ENCODE assay signal across 25 cellular contexts in genomic region chr22:30188911-30189310, GRCh38. TPM values are rescaled to one million over a fixed set of nuclear protein-coding genes. Genes with fewer than 3 reads are reported as not detected.
A peak's percentile ranks its signal among the peaks of the same experiment; 100 is the strongest.
DNase-seq lines count a peak whose midpoint lies in the region; ATAC-seq lines count a peak whose summit lies in the region.
"Had no signal": no experiment of that assay in that cellular context is flagged by ENCODE, and none has a peak within 500 bp of the region (broad histone marks: within the 10 kb centered on the region; RNA-seq: fewer than 3 reads in every experiment).

No MANE protein-coding gene starts in this region.

- WGBS in mesenchymal stem cell, result 80% methylated on average over 2 of the region's 2 CpGs

- H3K4me2 ChIP-seq in mesenchymal stem cell (ENCODE audit: low read length, poor library complexity, severe bottlenecking), result no peak overlapping the region
- H3K4me2 ChIP-seq: BLaER1 had no signal

- no peak overlapping the region for H2BK120ac ChIP-seq in mesenchymal stem cell (ENCODE audit: low read depth, low read length)

- no peak overlapping the region for H3K14ac ChIP-seq in mesenchymal stem cell (ENCODE audit: low read length in 2 of 2)

- no peak overlapping the region for H3K4me3 ChIP-seq in mesenchymal stem cell (ENCODE audit: insufficient read depth in 1 of 2, low read depth in 1 of 2, low read length in 2 of 2)
- H3K4me3 ChIP-seq: adrenal gland, BLaER1, lower lobe of right lung, MG63, pancreas, suprapubic skin had no signal

- H2AFZ ChIP-seq in mesenchymal stem cell (ENCODE audit: low read depth, low read length), result no peak overlapping the region

- H3K4me1 Mint-ChIP-seq in activated naive CD4-positive, alpha-beta T cell treated with anti-CD3 and anti-CD28 coated beads for 36 hours (ENCODE audit: low read depth), result peaks cover 84% of the 10 kb centered on the region
- H3K4me1 Mint-ChIP-seq in activated T-helper 2 cell treated with anti-CD3 and anti-CD28 coated beads, Interferon-gamma antibody, Interleukin-2, Interleukin-4, amounts not matched to agents 10 μg/mL and 5 μg/mL and 100 μg/mL, durations not matched to agents 14 hours and 24 hours and 36 hours (ENCODE audit: low read depth), result peaks cover 86% of the 10 kb centered on the region

- no peak overlapping the region for H2AK5ac ChIP-seq in mesenchymal stem cell (ENCODE audit: low read length, severe bottlenecking)

- no peaks in the 10 kb centered on the region for H3K36me3 ChIP-seq in mesenchymal stem cell (ENCODE audit: control insufficient read depth in 1 of 2, insufficient read depth in 2 of 2, low read depth in 1 of 2, low read length in 2 of 2)
- H3K36me3 ChIP-seq: adrenal gland, BLaER1, lower lobe of right lung, MG63, pancreas, suprapubic skin had no signal

- intact Hi-C loops in activated naive CD4-positive, alpha-beta T cell treated with anti-CD3 and anti-CD28 coated beads for 36 hours (cut with micrococcal nuclease), result loop anchor here (5.0 kb wide), 1 partner anchor 123 kb away; no protein-coding TSS in a partner anchor
- intact Hi-C loops in activated T-helper 2 cell treated with anti-CD3 and anti-CD28 coated beads, Interferon-gamma antibody, Interleukin-2, Interleukin-4, amounts not matched to agents 10 μg/mL and 5 μg/mL and 100 μg/mL, durations not matched to agents 14 hours and 24 hours and 36 hours (cut with micrococcal nuclease), result no loop called here
- intact Hi-C loops in cardiac septum (cut with DNase I), result no loop called here

- H2BK15ac ChIP-seq in mesenchymal stem cell (ENCODE audit: low read depth, poor library complexity, severe bottlenecking), result no peak overlapping the region

- no peak overlapping the region for H3K27ac ChIP-seq in mesenchymal stem cell (ENCODE audit: low read length, poor library complexity, severe bottlenecking)
- H3K27ac ChIP-seq: adrenal gland, BLaER1, lower lobe of right lung, suprapubic skin had no signal

- no peak for DNase-seq in activated naive CD4-positive, alpha-beta T cell treated with anti-CD3 and anti-CD28 coated beads for 36 hours
- DNase-seq in activated naive CD4-positive, alpha-beta T cell (lab: John Stamatoyannopoulos, UW), result no peak
- peak; percentile 32 for DNase-seq in M059J (ENCODE audit: low read depth)
- DNase-seq in activated T-helper 2 cell treated with anti-CD3 and anti-CD28 coated beads, Interferon-gamma antibody, Interleukin-2, Interleukin-4, amounts not matched to agents 10 μg/mL and 5 μg/mL and 100 μg/mL, durations not matched to agents 14 hours and 24 hours and 36 hours (ENCODE audit: low spot score), result no peak
- peak; percentile 44 for DNase-seq in mesenchymal stem cell
- DNase-seq in left lobe of liver (ENCODE audit: low spot score), result no peak
- no peak for DNase-seq in stimulated activated CD8-positive, alpha-beta memory T cell treated with anti-CD3 and anti-CD28 coated beads, Interleukin-4, amount 100 ng/mL, for 48 hours
- no peak for DNase-seq in cardiac septum (ENCODE audit: low spot score)
- DNase-seq: adrenal gland; DMS79; effector CD8-positive, alpha-beta T cell; head of caudate nucleus; lower lobe of right lung; MG63; NCI-H1105 treated with DMSO at 0.1 percent for 48 hours; NCI-H2029 treated with DMSO at 0.1 percent for 48 hours; NCI-H526; pancreas; SIG-M5; stimulated activated CD4-positive, alpha-beta T cell treated with anti-CD3 and anti-CD28 coated beads, Interleukin-4, amount 100 ng/mL, for 1 hour had no signal

- H4K91ac ChIP-seq in mesenchymal stem cell (ENCODE audit: low read length), result no peak overlapping the region

- ATAC-seq in left lobe of liver, result no peak
- ATAC-seq: activated CD4-positive, CD25-positive, alpha-beta regulatory T cell treated with anti-CD3 and anti-CD28 coated beads, Interleukin-2, amount 50 U/mL, for 24 hours; lower lobe of right lung; natural killer cell treated with Interleukin-12 subunit alpha and Interleukin-12 subunit beta and Interleukin-15 and Interleukin-18, amount 100 ng/mL, for 72 hours; stimulated activated effector memory CD8-positive, alpha-beta T cell treated with anti-CD3 and anti-CD28 coated beads, Interleukin-12 subunit alpha, Interleukin-12 subunit beta, amount 100 ng/mL, for 72 hours had no signal

- H2BK5ac ChIP-seq in mesenchymal stem cell (ENCODE audit: low read depth, low read length, poor library complexity, severe bottlenecking), result no peak overlapping the region

- no peak overlapping the region for H3K23ac ChIP-seq in mesenchymal stem cell (ENCODE audit: low read length in 2 of 2)

- CTCF ChIA-PET in activated naive CD4-positive, alpha-beta T cell treated with anti-CD3 and anti-CD28 coated beads for 36 hours (lab: Charles Lee), result interaction anchor here (1.0 to 2.1 kb wide), 5 partner anchors 10 to 84 kb away, joined by 3 to 9 read pairs (median 4); no protein-coding TSS in a partner anchor

- H3K27me3 ChIP-seq in mesenchymal stem cell (ENCODE audit: control insufficient read depth in 1 of 2, insufficient read depth in 1 of 2, low read length in 2 of 2), result no peaks in the 10 kb centered on the region
- H3K27me3 ChIP-seq: adrenal gland, BLaER1, MG63, pancreas, suprapubic skin had no signal

- H3K9ac ChIP-seq in mesenchymal stem cell (ENCODE audit: low read length), result no peak overlapping the region
- H3K9ac ChIP-seq: BLaER1 had no signal

- H3K27me3 Mint-ChIP-seq in activated naive CD4-positive, alpha-beta T cell treated with anti-CD3 and anti-CD28 coated beads for 36 hours (ENCODE audit: low read depth), result no peaks in the 10 kb centered on the region
- H3K27me3 Mint-ChIP-seq in activated T-helper 2 cell treated with anti-CD3 and anti-CD28 coated beads, Interferon-gamma antibody, Interleukin-2, Interleukin-4, amounts not matched to agents 10 μg/mL and 5 μg/mL and 100 μg/mL, durations not matched to agents 14 hours and 24 hours and 36 hours (ENCODE audit: low read depth), result no peaks in the 10 kb centered on the region

- no peak overlapping the region for H3K4ac ChIP-seq in mesenchymal stem cell (ENCODE audit: low read depth in 1 of 2, low read length in 2 of 2)

- H3K9me3 ChIP-seq in mesenchymal stem cell (ENCODE audit: control insufficient read depth, low read length), result no peaks in the 10 kb centered on the region
- H3K9me3 ChIP-seq: adrenal gland, BLaER1, lower lobe of right lung, MG63, pancreas, suprapubic skin had no signal

- H4K8ac ChIP-seq in mesenchymal stem cell (ENCODE audit: low read length), result no peak overlapping the region

- H2BK12ac ChIP-seq in mesenchymal stem cell (ENCODE audit: low read length in 2 of 2), result no peak overlapping the region

- H3K9me3 Mint-ChIP-seq in activated naive CD4-positive, alpha-beta T cell treated with anti-CD3 and anti-CD28 coated beads for 36 hours, result no peaks in the 10 kb centered on the region
- H3K9me3 Mint-ChIP-seq in activated T-helper 2 cell treated with anti-CD3 and anti-CD28 coated beads, Interferon-gamma antibody, Interleukin-2, Interleukin-4, amounts not matched to agents 10 μg/mL and 5 μg/mL and 100 μg/mL, durations not matched to agents 14 hours and 24 hours and 36 hours, result peaks cover 11% of the 10 kb centered on the region
- H3K9me3 Mint-ChIP-seq: natural killer cell treated with Interleukin-12 subunit alpha and Interleukin-12 subunit beta and Interleukin-15 and Interleukin-18, amount 100 ng/mL, for 72 hours; stimulated activated effector memory CD8-positive, alpha-beta T cell treated with anti-CD3 and anti-CD28 coated beads, Interleukin-12 subunit alpha, Interleukin-12 subunit beta, amount 100 ng/mL, for 72 hours had no signal

- H3K4me3 Mint-ChIP-seq in activated naive CD4-positive, alpha-beta T cell treated with anti-CD3 and anti-CD28 coated beads for 36 hours, result no peak overlapping the region
- H3K4me3 Mint-ChIP-seq in activated T-helper 2 cell treated with anti-CD3 and anti-CD28 coated beads, Interferon-gamma antibody, Interleukin-2, Interleukin-4, amounts not matched to agents 10 μg/mL and 5 μg/mL and 100 μg/mL, durations not matched to agents 14 hours and 24 hours and 36 hours (ENCODE audit: low read depth), result no peak overlapping the region
- H3K4me3 Mint-ChIP-seq: natural killer cell treated with Interleukin-12 subunit alpha and Interleukin-12 subunit beta and Interleukin-15 and Interleukin-18, amount 100 ng/mL, for 72 hours; stimulated activated effector memory CD8-positive, alpha-beta T cell treated with anti-CD3 and anti-CD28 coated beads, Interleukin-12 subunit alpha, Interleukin-12 subunit beta, amount 100 ng/mL, for 72 hours had no signal

- H3K4me1 ChIP-seq in mesenchymal stem cell (ENCODE audit: control insufficient read depth, insufficient read depth, low read depth, low read length), result peaks cover 5% of the 10 kb centered on the region
- H3K4me1 ChIP-seq: adrenal gland, suprapubic skin had no signal

- H3K27ac Mint-ChIP-seq in activated naive CD4-positive, alpha-beta T cell treated with anti-CD3 and anti-CD28 coated beads for 36 hours, result peak overlapping the region; percentile 57
- peak overlapping the region; percentile 79 for H3K27ac Mint-ChIP-seq in activated T-helper 2 cell treated with anti-CD3 and anti-CD28 coated beads, Interferon-gamma antibody, Interleukin-2, Interleukin-4, amounts not matched to agents 10 μg/mL and 5 μg/mL and 100 μg/mL, durations not matched to agents 14 hours and 24 hours and 36 hours
- H3K27ac Mint-ChIP-seq: natural killer cell treated with Interleukin-12 subunit alpha and Interleukin-12 subunit beta and Interleukin-15 and Interleukin-18, amount 100 ng/mL, for 72 hours; stimulated activated effector memory CD8-positive, alpha-beta T cell treated with anti-CD3 and anti-CD28 coated beads, Interleukin-12 subunit alpha, Interleukin-12 subunit beta, amount 100 ng/mL, for 72 hours had no signal

- no peaks in the 10 kb centered on the region for H3K36me3 Mint-ChIP-seq in activated naive CD4-positive, alpha-beta T cell treated with anti-CD3 and anti-CD28 coated beads for 36 hours (ENCODE audit: low read depth)
- H3K36me3 Mint-ChIP-seq in activated T-helper 2 cell treated with anti-CD3 and anti-CD28 coated beads, Interferon-gamma antibody, Interleukin-2, Interleukin-4, amounts not matched to agents 10 μg/mL and 5 μg/mL and 100 μg/mL, durations not matched to agents 14 hours and 24 hours and 36 hours (ENCODE audit: low read depth), result peaks cover 35% of the 10 kb centered on the region
- H3K36me3 Mint-ChIP-seq: natural killer cell treated with Interleukin-12 subunit alpha and Interleukin-12 subunit beta and Interleukin-15 and Interleukin-18, amount 100 ng/mL, for 72 hours; stimulated activated effector memory CD8-positive, alpha-beta T cell treated with anti-CD3 and anti-CD28 coated beads, Interleukin-12 subunit alpha, Interleukin-12 subunit beta, amount 100 ng/mL, for 72 hours had no signal

- no peaks in the 10 kb centered on the region for H3K79me1 ChIP-seq in mesenchymal stem cell (replicated peaks; ENCODE audit: low read length, poor library complexity, severe bottlenecking)

- no peak overlapping the region for H3K18ac ChIP-seq in mesenchymal stem cell (ENCODE audit: low read depth in 1 of 2, low read length in 2 of 2)

RNA-seq across cellular contexts. Expression of gene LIF, which starts 57.6 kb away (rescaled TPM):
- 100 to 1,000 TPM; 111 to 115 TPM for total RNA-seq in activated naive CD4-positive, alpha-beta T cell treated with anti-CD3 and anti-CD28 coated beads for 36 hours
- 7.5 and 9.9 TPM in 2 replicates for total RNA-seq in M059J (2014; rRNA removed; shearing (Covaris generic))
- total RNA-seq in activated T-helper 2 cell treated with anti-CD3 and anti-CD28 coated beads, Interferon-gamma antibody, Interleukin-2, Interleukin-4, amounts not matched to agents 10 μg/mL and 5 μg/mL and 100 μg/mL, durations not matched to agents 14 hours and 24 hours and 36 hours, result 919 and 932 TPM in 2 replicates
- polyA plus RNA-seq in mesenchymal stem cell (2013, experiment 1 of 2), result 10.2 TPM
- polyA plus RNA-seq in mesenchymal stem cell (2013, experiment 2 of 2), result 9.7 TPM
- total RNA-seq in left lobe of liver, result 0.38 TPM
- total RNA-seq in cardiac septum, result 0.78 TPM

Comparison
In these comparisons a context has a peak if more than half of its experiments do, and no peak if none do; other contexts are left out.
1. DNase-seq: peak in M059J (single experiment) and mesenchymal stem cell (single experiment); none in activated naive CD4-positive, alpha-beta T cell treated with anti-CD3 and anti-CD28 coated beads for 36 hours (single experiment), activated naive CD4-positive, alpha-beta T cell (0 of 4), activated T-helper 2 cell treated with anti-CD3 and anti-CD28 coated beads, Interferon-gamma antibody, Interleukin-2, Interleukin-4, amounts not matched to agents 10 μg/mL and 5 μg/mL and 100 μg/mL, durations not matched to agents 14 hours and 24 hours and 36 hours (single experiment), left lobe of liver (single experiment), stimulated activated CD8-positive, alpha-beta memory T cell treated with anti-CD3 and anti-CD28 coated beads, Interleukin-4, amount 100 ng/mL, for 48 hours (single experiment) and cardiac septum (single experiment).
2. RNA of gene LIF, which starts 57.6 kb away (total RNA-seq): 919 to 932 TPM in activated T-helper 2 cell treated with anti-CD3 and anti-CD28 coated beads, Interferon-gamma antibody, Interleukin-2, Interleukin-4, amounts not matched to agents 10 μg/mL and 5 μg/mL and 100 μg/mL, durations not matched to agents 14 hours and 24 hours and 36 hours and 111 to 115 TPM in activated naive CD4-positive, alpha-beta T cell treated with anti-CD3 and anti-CD28 coated beads for 36 hours; 7.5 to 9.9 TPM in M059J, 0.78 TPM in cardiac septum (single experiment) and 0.38 TPM in left lobe of liver (single experiment); every median in the first group is over 10 times any median in the second.